In the genomic region with DNA sequence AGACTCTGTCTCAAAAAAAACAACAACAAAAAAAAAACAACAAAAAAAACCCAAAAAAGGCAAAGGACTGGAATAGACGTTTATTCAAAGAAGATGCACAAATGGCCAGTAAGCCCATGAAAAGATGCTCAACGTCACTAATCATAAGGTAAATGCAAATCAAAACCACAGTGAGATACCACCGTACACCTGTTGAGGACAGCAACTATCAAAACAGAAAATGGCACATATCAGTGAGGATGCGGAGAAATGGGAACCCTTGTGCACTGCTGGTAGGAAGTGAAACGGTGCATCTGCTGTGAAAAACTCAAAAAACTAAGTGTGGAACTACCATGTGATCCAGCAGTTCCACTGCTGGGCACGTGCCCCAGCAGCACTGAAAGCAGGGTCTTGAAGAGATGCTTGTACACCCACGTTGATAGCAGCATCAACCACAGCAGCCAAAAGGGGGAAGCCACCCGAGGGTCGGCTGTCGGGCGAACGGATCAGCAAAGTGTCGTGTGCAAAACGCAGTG, we compare ENCODE assay signal across 8 cellular contexts.
DNase-seq lines count a peak whose midpoint lies in the region; ATAC-seq and TF ChIP-seq lines count a peak whose summit lies in the region.
"Not testable (repeated sequence)": the region's sequence is repeated elsewhere in the genome, so short reads cannot be mapped to it uniquely, and the experiment has no call there.

No MANE protein-coding gene starts in this region.

- H3K4me3 ChIP-seq in GM12864 (ENCODE audit: low read depth, low read length) = peak overlapping the region; percentile 0; the same call in 1 of the 2 replicates
- not testable (repeated sequence) for H3K4me3 ChIP-seq in SU-DHL-6 (ENCODE audit: insufficient read depth, low read length, poor library complexity, severe bottlenecking); naive thymus-derived CD4-positive, alpha-beta T cell (ENCODE audit: low read length)

- peak overlapping the region; percentile 57 for H3K9ac ChIP-seq in SU-DHL-6 (ENCODE audit: low read length)

- peaks cover 0 to 36% (median 23%) of the 10 kb centered on the region in 7 donors for H3K4me1 Mint-ChIP-seq in naive thymus-derived CD4-positive, alpha-beta T cell

- not testable (repeated sequence) for H3K9me3 ChIP-seq in SU-DHL-6 (ENCODE audit: insufficient read depth, low read length)
- peaks cover 0 to 18% (median 0%) of the 10 kb centered on the region in 3 experiments for H3K9me3 ChIP-seq in naive thymus-derived CD4-positive, alpha-beta T cell (ENCODE audit: control insufficient read depth in 2 of 3, low read length in 3 of 3)

- peaks cover 22% of the 10 kb centered on the region for H3K36me3 ChIP-seq in SU-DHL-6 (ENCODE audit: low read length)
- H3K36me3 ChIP-seq in naive thymus-derived CD4-positive, alpha-beta T cell (ENCODE audit: control insufficient read depth in 2 of 3, insufficient read depth in 3 of 3, low read length in 3 of 3) = peaks cover 0 to 34% (median 0%) of the 10 kb centered on the region in 3 experiments

- CTCF ChIA-PET in naive thymus-derived CD4-positive, alpha-beta T cell (lab: Charles Lee) = not testable (repeated sequence)

- not testable (repeated sequence) for H3K9me2 ChIP-seq in SU-DHL-6 (replicated peaks; ENCODE audit: insufficient read depth, low read length)

- H3K79me2 ChIP-seq in SU-DHL-6 (ENCODE audit: insufficient read depth, low read length) = peaks cover 17% of the 10 kb centered on the region; the same call in 1 of the 2 replicates

- ATAC-seq in GM18870 (IDR thresholded peaks at IDR 0.05; ENCODE audit: unreplicated experiment) (peak; percentile 83), GM19452 (IDR thresholded peaks at IDR 0.05; ENCODE audit: unreplicated experiment) (peak; percentile 90), GM21737 (IDR thresholded peaks at IDR 0.05; ENCODE audit: unreplicated experiment) (peak; percentile 84), HG02970 (IDR thresholded peaks at IDR 0.05; ENCODE audit: low FRiP score, unreplicated experiment) (peak; percentile 89), HG03354 (IDR thresholded peaks at IDR 0.05; ENCODE audit: poor library complexity, severe bottlenecking, unreplicated experiment) (peak; percentile 90)
- ATAC-seq in naive thymus-derived CD4-positive, alpha-beta T cell = peak; percentile 54

- not testable (repeated sequence) for H2AFZ ChIP-seq in SU-DHL-6 (ENCODE audit: low read depth, low read length, severe bottlenecking)

- H3K4me1 ChIP-seq in naive thymus-derived CD4-positive, alpha-beta T cell (ENCODE audit: control insufficient read depth in 2 of 2, insufficient read depth in 2 of 2, low read length in 2 of 2) = not testable (repeated sequence)

- POLR2A ChIA-PET in naive thymus-derived CD4-positive, alpha-beta T cell (lab: Charles Lee) = not testable (repeated sequence)

- peak overlapping the region; percentile 97 for H3K27ac ChIP-seq in SU-DHL-6 (ENCODE audit: low read depth, low read length)
- not testable (repeated sequence) for H3K27ac ChIP-seq in naive thymus-derived CD4-positive, alpha-beta T cell (ENCODE audit: low read depth, low read length)

- H3K4me3 Mint-ChIP-seq in naive thymus-derived CD4-positive, alpha-beta T cell = not testable (repeated sequence)

- not testable (repeated sequence) for TF ChIP-seq CTCF in GM12864 (IDR thresholded peaks at IDR 0.05; ENCODE audit: low read depth, low read length, missing control alignments); SU-DHL-6 (IDR thresholded peaks at IDR 0.05; ENCODE audit: insufficient read depth, low read length, poor library complexity, severe bottlenecking)

- H3F3A ChIP-seq in SU-DHL-6 (ENCODE audit: insufficient read depth) = peaks cover 29% of the 10 kb centered on the region

- H3K27me3 ChIP-seq in SU-DHL-6 (ENCODE audit: low read length); naive thymus-derived CD4-positive, alpha-beta T cell (ENCODE audit: control insufficient read depth in 2 of 2, insufficient read depth in 2 of 2, low read length in 2 of 2): not testable (repeated sequence)

- peak overlapping the region in 3 of 9 donors; percentile 4 to 65 (median 15) for H3K27ac Mint-ChIP-seq in naive thymus-derived CD4-positive, alpha-beta T cell

- peaks cover 18 to 56% (median 30%) of the 10 kb centered on the region in 5 donors for H3K36me3 Mint-ChIP-seq in naive thymus-derived CD4-positive, alpha-beta T cell

- H3K9me3 Mint-ChIP-seq in naive thymus-derived CD4-positive, alpha-beta T cell = peaks cover 7 to 19% (median 12%) of the 10 kb centered on the region in 11 donors

- peak; percentile 95 for DNase-seq in GM12864 (ENCODE audit: low read depth)
- not testable (repeated sequence) for DNase-seq in naive thymus-derived CD4-positive, alpha-beta T cell

- peak overlapping the region; percentile 86 for H3K4me2 ChIP-seq in SU-DHL-6 (ENCODE audit: low read depth, low read length, poor library complexity, severe bottlenecking)

- intact Hi-C loops in naive thymus-derived CD4-positive, alpha-beta T cell (cut with micrococcal nuclease) = not testable (repeated sequence)

- not testable (repeated sequence) for H4K20me1 ChIP-seq in SU-DHL-6 (ENCODE audit: low read depth, low read length)

- H3K27me3 Mint-ChIP-seq in naive thymus-derived CD4-positive, alpha-beta T cell = not testable (repeated sequence)
